Comparison of ENCODE assay signal across 8 cellular contexts in genomic region chr19:58362272-58362994, GRCh38.
DNase-seq lines count a peak whose midpoint lies in the region; FAIRE-seq and TF ChIP-seq lines count a peak whose summit lies in the region.

Gene ZNF497 (minus strand): TSS chr19:58362751. CDS start chr19:58357635, 5,116 bp downstream.

- H3K9me2 ChIP-seq in MM.1S (replicated peaks; ENCODE audit: insufficient read depth, low read length), result no peaks in the 10 kb centered on the region

- H3K27me3 ChIP-seq in MM.1S (replicated peaks; ENCODE audit: insufficient read depth, low read length) (no peaks in the 10 kb centered on the region), neuron (ENCODE audit: insufficient read depth, low read length) (no peaks in the 10 kb centered on the region)

- no peaks in the 10 kb centered on the region for H3K79me2 ChIP-seq in MM.1S (ENCODE audit: low read length)

- H3F3A ChIP-seq in MM.1S (ENCODE audit: insufficient read depth, low read length), result no peaks in the 10 kb centered on the region

- H3K9me3 ChIP-seq in MM.1S (replicated peaks; ENCODE audit: insufficient read depth, low read length) (no peaks in the 10 kb centered on the region), neuron (ENCODE audit: low read length) (no peaks in the 10 kb centered on the region)

- DNase-seq in HCEC 1CT (peak; percentile 94), MM.1S (peak; percentile 43), SHP77 treated with DMSO at 0.1 percent for 48 hours (lab: John Stamatoyannopoulos, UW) (peak; percentile 85), activated gamma-delta T cell treated with Interleukin-2 at 50 U/mL for 16 hours (peak; percentile 96), foreskin melanocyte (peak; percentile 95), stromal cell of bone marrow (ENCODE audit: low read depth) (peak; percentile 90)

- peak within 1 kb of the TSS; percentile 42; the same call in 1 of the 2 replicates for H3K4me3 ChIP-seq in MM.1S (ENCODE audit: low read length)
- peak within 1 kb of the TSS; percentile 67 for H3K4me3 ChIP-seq in neuron (ENCODE audit: low read length)

- no peaks in the 10 kb centered on the region for H4K20me1 ChIP-seq in MM.1S (ENCODE audit: insufficient read depth, low read length)

- H3K36me3 ChIP-seq in MM.1S (replicated peaks; ENCODE audit: insufficient read depth, low read length) (no peaks in the 10 kb centered on the region), neuron (ENCODE audit: insufficient read depth, low read length) (peaks cover 11% of the 10 kb centered on the region)

- no peak within 1 kb of the TSS; the same call in 1 of the 2 replicates for H3K4me2 ChIP-seq in MM.1S (ENCODE audit: low read depth, low read length)

- H2AFZ ChIP-seq in MM.1S (ENCODE audit: low read length), result peak within 1 kb of the TSS; percentile 42; the same call in 1 of the 2 replicates
- H2AFZ ChIP-seq in neuron (ENCODE audit: low read depth, low read length), result peak within 1 kb of the TSS; percentile 84

- FAIRE-seq in G401.6 (lab: Jason Lieb, UNC), result peak; percentile 95

- no peak within 1 kb of the TSS for H3K9ac ChIP-seq in MM.1S (ENCODE audit: low read length)

- TF ChIP-seq CTCF in MM.1S (IDR thresholded peaks at IDR 0.05; ENCODE audit: low read length), result no peak

- H3K4me1 ChIP-seq in MM.1S (ENCODE audit: low read length) (no peaks in the 10 kb centered on the region), neuron (ENCODE audit: insufficient read depth, low read length) (peaks cover 4% of the 10 kb centered on the region)

- no peak within 1 kb of the TSS for H3K27ac ChIP-seq in MM.1S (ENCODE audit: low read length)

Comparison
In these comparisons a context has a peak if more than half of its experiments do, and no peak if none do; other contexts are left out.
1. DNase-seq: peak in every context shown above with its lines; median percentile 96 in activated gamma-delta T cell treated with Interleukin-2 at 50 U/mL for 16 hours; 95 in foreskin melanocyte; 94 in HCEC 1CT; 90 in stromal cell of bone marrow; 85 in SHP77 treated with DMSO at 0.1 percent for 48 hours; 43 in MM.1S.